2 cellular contexts compared by ENCODE assay signal in genomic region chr1:27092888-27093287, GRCh38.
TF ChIP-seq lines count a peak whose summit lies in the region.

No MANE protein-coding gene starts in this region.

TF ChIP-seq in HepG2, 621 proteins besides CTCF, POLR2A, EP300 and RAD21:
- TF ChIP-seq ZNF12 (CRISPR knock-in tag; IDR thresholded peaks at IDR 0.05) (peak; percentile 74; the same call in 1 of the 2 replicates), KIAA2018 (CRISPR knock-in tag; IDR thresholded peaks at IDR 0.05; ENCODE audit: borderline replicate concordance) (no peak), MYNN (CRISPR knock-in tag; IDR thresholded peaks at IDR 0.05; ENCODE audit: low read depth) (no peak), ZNF678 (CRISPR knock-in tag; IDR thresholded peaks at IDR 0.05) (no peak), PLSCR1 (CRISPR knock-in tag; IDR thresholded peaks at IDR 0.05; ENCODE audit: borderline replicate concordance) (no peak)
- TF ChIP-seq, protein P1, sequence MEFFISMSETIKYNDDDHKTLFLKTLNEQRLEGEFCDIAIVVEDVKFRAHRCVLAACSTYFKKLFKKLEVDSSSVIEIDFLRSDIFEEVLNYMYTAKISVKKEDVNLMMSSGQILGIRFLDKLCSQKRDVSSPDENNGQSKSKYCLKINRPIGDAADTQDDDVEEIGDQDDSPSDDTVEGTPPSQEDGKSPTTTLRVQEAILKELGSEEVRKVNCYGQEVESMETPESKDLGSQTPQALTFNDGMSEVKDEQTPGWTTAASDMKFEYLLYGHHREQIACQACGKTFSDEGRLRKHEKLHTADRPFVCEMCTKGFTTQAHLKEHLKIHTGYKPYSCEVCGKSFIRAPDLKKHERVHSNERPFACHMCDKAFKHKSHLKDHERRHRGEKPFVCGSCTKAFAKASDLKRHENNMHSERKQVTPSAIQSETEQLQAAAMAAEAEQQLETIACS (CRISPR knock-in tag; IDR thresholded peaks at IDR 0.05), result no peak
TF ChIP-seq in HepG2: peak in this region for 1.

TF ChIP-seq in K562, 482 proteins besides CTCF, POLR2A, EP300 and RAD21:
- TF ChIP-seq ZNF431 (CRISPR knock-in tag; IDR thresholded peaks at IDR 0.05) (no peak), ZNF12 (CRISPR knock-in tag; IDR thresholded peaks at IDR 0.05) (0 out of 2 replicates have a peak, but pooled peaks have one; percentile 63)
